8 cellular contexts compared by ENCODE assay signal in genomic region chr13:112943309-112944125, GRCh38. TPM values are rescaled to one million over a fixed set of nuclear protein-coding genes. Genes with fewer than 3 reads are reported as not detected.
DNase-seq lines count a peak whose midpoint lies in the region; ATAC-seq and TF ChIP-seq lines count a peak whose summit lies in the region.

No MANE protein-coding gene starts in this region.

- peak; percentile 34 for ATAC-seq in GM18868 (IDR thresholded peaks at IDR 0.05; ENCODE audit: unreplicated experiment)
- peak; percentile 29 for ATAC-seq in HG03354 (IDR thresholded peaks at IDR 0.05; ENCODE audit: poor library complexity, severe bottlenecking, unreplicated experiment)
- peak; percentile 80 for ATAC-seq in left lung
- no peak for ATAC-seq in GM18519 (IDR thresholded peaks at IDR 0.05; ENCODE audit: low FRiP score, unreplicated experiment)

- H3K27me3 Mint-ChIP-seq in chondrocyte (ENCODE audit: low read depth), result peaks cover 7% of the 10 kb centered on the region

- no peak overlapping the region for H3K9ac ChIP-seq in SK-N-MC (ENCODE audit: insufficient read length)

- peak overlapping the region; percentile 61 for H3K27ac Mint-ChIP-seq in chondrocyte (ENCODE audit: unreplicated experiment)

- H3K27ac ChIP-seq in SK-N-MC (no peak overlapping the region), left lung (peak overlapping the region; percentile 53 to 73)

- H3K9me3 ChIP-seq in SK-N-MC (ENCODE audit: low read depth, low read length) (no peaks in the 10 kb centered on the region), left lung (no peaks in the 10 kb centered on the region)

- peaks cover 0 to 46% of the 10 kb centered on the region in 2 donors for H3K27me3 ChIP-seq in left lung

- H3K4me1 ChIP-seq in left lung, result peaks cover 3 to 18% of the 10 kb centered on the region in 2 donors

- intact Hi-C loops in left lung (cut with DNase I), result loop anchor here (5.0 to 10.0 kb wide), 3 partner anchors 91 to 451 kb away; no protein-coding TSS in a partner anchor

- DNase-seq in AG10803 (ENCODE audit: low read depth), result no peak
- DNase-seq in SK-N-MC (ENCODE audit: low read depth, low spot score), result no peak
- DNase-seq in chondrocyte (ENCODE audit: low spot score), result no peak
- peak; percentile 46 to 89 for DNase-seq in left lung
- DNase-seq in stimulated activated CD8-positive, alpha-beta memory T cell treated with anti-CD3 and anti-CD28 coated beads, Interleukin-2, amount 100 ng/mL, for 48 hours (ENCODE audit: low read depth in 2 of 2), result peak; percentile 17 to 26

- H3K9me3 Mint-ChIP-seq in chondrocyte (ENCODE audit: low read depth), result no peaks in the 10 kb centered on the region

- no peaks in the 10 kb centered on the region for H3K36me3 Mint-ChIP-seq in chondrocyte (ENCODE audit: low read depth)

- no peaks in the 10 kb centered on the region for H3K36me3 ChIP-seq in SK-N-MC (ENCODE audit: insufficient read depth, low read length)
- no peaks in the 10 kb centered on the region for H3K36me3 ChIP-seq in left lung

- peaks cover 13% of the 10 kb centered on the region for H3K4me1 Mint-ChIP-seq in chondrocyte (ENCODE audit: low read depth)

- TF ChIP-seq CTCF in AG10803 (conservative IDR thresholded peaks at IDR 0.05; ENCODE audit: low read length) (no peak), chondrocyte (IDR thresholded peaks at IDR 0.05) (no peak), left lung (IDR thresholded peaks at IDR 0.05) (no peak)

- peak overlapping the region; percentile 79 for H3K4me3 Mint-ChIP-seq in chondrocyte (ENCODE audit: unreplicated experiment)

- H3K4me3 ChIP-seq in AG10803 (ENCODE audit: low read length), result peak overlapping the region; percentile 50
- peak overlapping the region; percentile 73 for H3K4me3 ChIP-seq in SK-N-MC
- peak overlapping the region; percentile 38 to 52 for H3K4me3 ChIP-seq in left lung

RNA-seq across cellular contexts. Expression of gene MCF2L, which starts 25.5 kb away (rescaled TPM):
- 6.7 to 8.0 TPM (median 7.6 TPM) in 3 replicates for total RNA-seq in chondrocyte
- 10 to 100 TPM; 36.0 to 38.9 TPM for total RNA-seq in left lung

Comparison
In these comparisons a context has a peak if more than half of its experiments do, and no peak if none do; other contexts are left out.
1. DNase-seq: peak in left lung (2 of 2) and stimulated activated CD8-positive, alpha-beta memory T cell treated with anti-CD3 and anti-CD28 coated beads, Interleukin-2, amount 100 ng/mL, for 48 hours (2 of 2); none in AG10803 (single experiment), SK-N-MC (single experiment) and chondrocyte (single experiment).
2. Peak in every context shown above with its lines, with median percentiles within 50 percentile points of each other: H3K4me3 ChIP-seq.